Comparison of ENCODE assay signal across 9 cellular contexts in the genomic region with DNA sequence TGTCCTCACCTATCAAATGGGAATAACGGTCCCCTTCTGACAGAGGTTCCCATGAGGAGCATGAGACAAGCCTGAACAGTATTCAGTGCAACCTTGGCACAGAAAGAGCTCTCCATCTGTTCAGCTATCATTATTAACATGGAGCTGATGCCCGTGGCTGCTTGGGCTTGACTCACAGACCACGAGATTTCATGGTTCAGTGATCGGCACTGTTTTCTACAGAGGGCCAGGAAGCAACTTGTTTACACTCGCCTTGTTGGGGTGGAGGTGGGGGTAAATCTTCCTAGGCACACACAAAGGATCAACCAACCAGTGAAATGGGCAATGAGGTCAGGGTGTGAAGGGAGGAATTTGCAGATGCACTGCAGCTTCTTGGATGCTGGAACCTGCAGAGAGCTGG.
DNase-seq lines count a peak whose midpoint lies in the region; ATAC-seq and TF ChIP-seq lines count a peak whose summit lies in the region.
"Had no signal": no experiment of that assay in that cellular context is flagged by ENCODE, and none has a peak within 500 bp of the region (broad histone marks: within the 10 kb centered on the region; RNA-seq: fewer than 3 reads in every experiment).

No MANE protein-coding gene starts in this region.

- intact Hi-C loops in A673 (cut with micrococcal nuclease; ENCODE audit: unreplicated experiment) (no loop called here), left ventricle myocardium superior (cut with micrococcal nuclease) (no loop called here)

- no peaks in the 10 kb centered on the region; the same call in 1 of the 2 replicates for H3K27me3 Mint-ChIP-seq in WTC11 (ENCODE audit: low read depth)
- H3K27me3 Mint-ChIP-seq: naive B cell had no signal

- POLR2A ChIA-PET in A673 (lab: Charles Lee; ENCODE audit: low non-redundant PET), result no interaction called here
- POLR2A ChIA-PET in WTC11 (lab: Charles Lee), result no interaction called here

- CTCF ChIA-PET in A673 (lab: Charles Lee) (interaction anchor here (0.9 kb wide), 1 partner anchor 84 kb away, joined by 3 read pairs; no protein-coding TSS in a partner anchor), WTC11 (lab: Charles Lee) (interaction anchor here (2.3 kb wide), 1 partner anchor 12 kb away, joined by 7 read pairs; no protein-coding TSS in a partner anchor)

- no peak overlapping the region for H3K4me3 ChIP-seq in A673 (ENCODE audit: low read depth, low read length, poor library complexity, severe bottlenecking)

- TF ChIP-seq CTCF in A673 (conservative IDR thresholded peaks at IDR 0.05; ENCODE audit: low read depth, low read length), result no peak
- TF ChIP-seq CTCF in WTC11 (IDR thresholded peaks at IDR 0.05), result no peak

- no peak overlapping the region for H3K27ac Mint-ChIP-seq in WTC11
- H3K27ac Mint-ChIP-seq: naive B cell had no signal

- DNase-seq in A673 (ENCODE audit: low spot score), result peak; percentile 30
- peak; percentile 96 for DNase-seq in RPMI7951 (ENCODE audit: low read depth)
- DNase-seq in left ventricle myocardium superior, result no peak
- no peak for DNase-seq in NCI-H1417 (lab: John Stamatoyannopoulos, UW)
- DNase-seq in WTC11 (ENCODE audit: low spot score), result no peak
- no peak for DNase-seq in stimulated activated CD4-positive, alpha-beta T cell treated with anti-CD3 and anti-CD28 coated beads, Interleukin-12 subunit alpha, Interleukin-12 subunit beta, amount 100 ng/mL, for 4 hours
- DNase-seq: naive B cell had no signal

- ATAC-seq in GM19043 (IDR thresholded peaks at IDR 0.05; ENCODE audit: low read depth, unreplicated experiment), result peak; percentile 82
- peak; percentile 80 for ATAC-seq in HG03108 (IDR thresholded peaks at IDR 0.05; ENCODE audit: unreplicated experiment)
- ATAC-seq in left ventricle myocardium superior, result no peak
- ATAC-seq in WTC11, result no peak

- peaks cover 4% of the 10 kb centered on the region for H3K9me3 ChIP-seq in A673 (ENCODE audit: low read depth, low read length, poor library complexity, severe bottlenecking)

- H3K4me1 Mint-ChIP-seq in WTC11, result peaks cover 6% of the 10 kb centered on the region; the same call in 1 of the 2 replicates

- no peaks in the 10 kb centered on the region for H3K36me3 ChIP-seq in A673 (ENCODE audit: insufficient read depth, low read length, poor library complexity, severe bottlenecking)

- no peaks in the 10 kb centered on the region for H3K4me1 ChIP-seq in A673 (ENCODE audit: insufficient read depth, low read length, poor library complexity, severe bottlenecking)

- no peaks in the 10 kb centered on the region for H3K27me3 ChIP-seq in A673 (replicated peaks; ENCODE audit: insufficient read depth, low read depth, low read length, poor library complexity)

- H3K36me3 Mint-ChIP-seq in WTC11, result peaks cover 16% of the 10 kb centered on the region

- BruUV-seq in A673 (replicated peaks; lab: Mats Ljungman, UMichigan), result no TSS peak

- no peak overlapping the region for H3K27ac ChIP-seq in A673 (ENCODE audit: low read depth, low read length, poor library complexity, severe bottlenecking)

- H3K4me3 Mint-ChIP-seq in WTC11, result no peak overlapping the region
- H3K4me3 Mint-ChIP-seq: naive B cell had no signal

- H3K9me3 Mint-ChIP-seq in WTC11, result peaks cover 34% of the 10 kb centered on the region

TF ChIP-seq in WTC11, 78 proteins besides CTCF, POLR2A, EP300 and RAD21:
- TF ChIP-seq, protein P1, sequence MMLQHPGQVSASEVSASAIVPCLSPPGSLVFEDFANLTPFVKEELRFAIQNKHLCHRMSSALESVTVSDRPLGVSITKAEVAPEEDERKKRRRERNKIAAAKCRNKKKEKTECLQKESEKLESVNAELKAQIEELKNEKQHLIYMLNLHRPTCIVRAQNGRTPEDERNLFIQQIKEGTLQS (CRISPR knock-in tag; conservative IDR thresholded peaks at IDR 0.05), result no peak
- TF ChIP-seq MYBL2 (CRISPR knock-in tag; IDR thresholded peaks at IDR 0.05), result no peak
- no peak for TF ChIP-seq ZNF219 (CRISPR knock-in tag; IDR thresholded peaks at IDR 0.05; ENCODE audit: borderline replicate concordance)
- TF ChIP-seq, protein P2, sequence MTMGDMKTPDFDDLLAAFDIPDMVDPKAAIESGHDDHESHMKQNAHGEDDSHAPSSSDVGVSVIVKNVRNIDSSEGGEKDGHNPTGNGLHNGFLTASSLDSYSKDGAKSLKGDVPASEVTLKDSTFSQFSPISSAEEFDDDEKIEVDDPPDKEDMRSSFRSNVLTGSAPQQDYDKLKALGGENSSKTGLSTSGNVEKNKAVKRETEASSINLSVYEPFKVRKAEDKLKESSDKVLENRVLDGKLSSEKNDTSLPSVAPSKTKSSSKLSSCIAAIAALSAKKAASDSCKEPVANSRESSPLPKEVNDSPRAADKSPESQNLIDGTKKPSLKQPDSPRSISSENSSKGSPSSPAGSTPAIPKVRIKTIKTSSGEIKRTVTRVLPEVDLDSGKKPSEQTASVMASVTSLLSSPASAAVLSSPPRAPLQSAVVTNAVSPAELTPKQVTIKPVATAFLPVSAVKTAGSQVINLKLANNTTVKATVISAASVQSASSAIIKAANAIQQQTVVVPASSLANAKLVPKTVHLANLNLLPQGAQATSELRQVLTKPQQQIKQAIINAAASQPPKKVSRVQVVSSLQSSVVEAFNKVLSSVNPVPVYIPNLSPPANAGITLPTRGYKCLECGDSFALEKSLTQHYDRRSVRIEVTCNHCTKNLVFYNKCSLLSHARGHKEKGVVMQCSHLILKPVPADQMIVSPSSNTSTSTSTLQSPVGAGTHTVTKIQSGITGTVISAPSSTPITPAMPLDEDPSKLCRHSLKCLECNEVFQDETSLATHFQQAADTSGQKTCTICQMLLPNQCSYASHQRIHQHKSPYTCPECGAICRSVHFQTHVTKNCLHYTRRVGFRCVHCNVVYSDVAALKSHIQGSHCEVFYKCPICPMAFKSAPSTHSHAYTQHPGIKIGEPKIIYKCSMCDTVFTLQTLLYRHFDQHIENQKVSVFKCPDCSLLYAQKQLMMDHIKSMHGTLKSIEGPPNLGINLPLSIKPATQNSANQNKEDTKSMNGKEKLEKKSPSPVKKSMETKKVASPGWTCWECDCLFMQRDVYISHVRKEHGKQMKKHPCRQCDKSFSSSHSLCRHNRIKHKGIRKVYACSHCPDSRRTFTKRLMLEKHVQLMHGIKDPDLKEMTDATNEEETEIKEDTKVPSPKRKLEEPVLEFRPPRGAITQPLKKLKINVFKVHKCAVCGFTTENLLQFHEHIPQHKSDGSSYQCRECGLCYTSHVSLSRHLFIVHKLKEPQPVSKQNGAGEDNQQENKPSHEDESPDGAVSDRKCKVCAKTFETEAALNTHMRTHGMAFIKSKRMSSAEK (CRISPR knock-in tag; IDR thresholded peaks at IDR 0.05; ENCODE audit: borderline replicate concordance), result no peak
- TF ChIP-seq FOXJ3 (CRISPR knock-in tag; IDR thresholded peaks at IDR 0.05; ENCODE audit: borderline replicate concordance), result no peak

Comparison
In these comparisons a context has a peak if more than half of its experiments do, and no peak if none do; other contexts are left out.
1. DNase-seq: peak in A673 (single experiment) and RPMI7951 (single experiment); none in left ventricle myocardium superior (single experiment), NCI-H1417 (0 of 3), WTC11 (single experiment) and stimulated activated CD4-positive, alpha-beta T cell treated with anti-CD3 and anti-CD28 coated beads, Interleukin-12 subunit alpha, Interleukin-12 subunit beta, amount 100 ng/mL, for 4 hours (single experiment).
2. ATAC-seq: peak in GM19043 (single experiment) and HG03108 (single experiment); none in left ventricle myocardium superior (single experiment) and WTC11 (single experiment).